In the genomic region with DNA sequence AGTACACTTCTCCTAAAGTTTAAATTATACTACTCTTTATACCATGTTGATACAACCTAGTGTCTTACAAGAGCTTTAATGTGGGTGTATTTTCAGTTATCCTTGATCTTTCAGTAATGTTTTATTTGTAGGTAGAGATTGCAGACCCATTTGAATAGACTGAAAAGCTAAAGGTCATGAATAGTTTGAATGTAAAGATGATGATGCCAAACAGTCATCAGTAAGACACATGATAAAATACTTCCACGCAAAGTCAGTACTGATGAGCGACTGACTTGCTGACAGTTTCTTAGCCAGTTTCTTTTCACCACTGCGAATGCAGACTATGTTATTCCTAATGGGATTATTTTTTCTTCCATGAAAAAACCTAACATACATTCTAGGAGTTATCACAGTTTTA, we compare ENCODE assay signal across 16 cellular contexts.
"Had no signal": no experiment of that assay in that cellular context is flagged by ENCODE, and none has a peak within 500 bp of the region (broad histone marks: within the 10 kb centered on the region; RNA-seq: fewer than 3 reads in every experiment).

No MANE protein-coding gene starts in this region.

- H3K27ac Mint-ChIP-seq: activated CD4-positive, alpha-beta memory T cell treated with anti-CD3 and anti-CD28 coated beads, Interleukin-2, amount 10 ng/mL, durations not matched to agents 7 days and 5 days; activated naive CD4-positive, alpha-beta T cell treated with anti-CD3 and anti-CD28 coated beads, Interleukin-2, amount 10 ng/mL, durations not matched to agents 7 days and 5 days; activated T-helper 17 cell treated with anti-CD3 and anti-CD28 coated beads, Interleukin-2, amount 50 U/mL, for 72 hours; type B pancreatic cell had no signal

- H3K9me3 ChIP-seq: body of pancreas, right lobe of liver had no signal

- H3K4me3 Mint-ChIP-seq: activated CD4-positive, alpha-beta memory T cell treated with anti-CD3 and anti-CD28 coated beads, Interleukin-2, amount 10 ng/mL, durations not matched to agents 7 days and 5 days; activated naive CD4-positive, alpha-beta T cell treated with anti-CD3 and anti-CD28 coated beads, Interleukin-2, amount 10 ng/mL, durations not matched to agents 7 days and 5 days; activated T-helper 17 cell treated with anti-CD3 and anti-CD28 coated beads, Interleukin-2, amount 50 U/mL, for 72 hours; neural crest cell; stimulated activated naive CD8-positive, alpha-beta T cell treated with anti-CD3 and anti-CD28 coated beads, Interleukin-15, amount 100 ng/mL, for 72 hours; type B pancreatic cell had no signal

- H3K27ac ChIP-seq: body of pancreas, epithelial cell of prostate, right lobe of liver had no signal

- H3K4me1 ChIP-seq: right lobe of liver had no signal

- DNase-seq: activated CD4-positive, alpha-beta memory T cell treated with anti-CD3 and anti-CD28 coated beads, Interleukin-2, amount 10 ng/mL, durations not matched to agents 7 days and 5 days; activated CD4-positive, CD25-positive, alpha-beta regulatory T cell treated with anti-CD3 and anti-CD28 coated beads, Interleukin-2, amount 50 U/mL, for 72 hours; activated CD8-positive, alpha-beta memory T cell treated with anti-CD3 and anti-CD28 coated beads, Interleukin-2, amount 50 U/mL, for 4 hours; activated naive CD4-positive, alpha-beta T cell treated with anti-CD3 and anti-CD28 coated beads, Interleukin-2, amount 10 ng/mL, durations not matched to agents 7 days and 5 days; body of pancreas; central memory CD4-positive, alpha-beta T cell; cortex of kidney; effector memory CD4-positive, alpha-beta T cell; head of caudate nucleus; right lobe of liver; stimulated activated naive CD8-positive, alpha-beta T cell treated with anti-CD3 and anti-CD28 coated beads, Interleukin-15, amount 100 ng/mL, for 72 hours had no signal

- H3K4me3 ChIP-seq: body of pancreas, right lobe of liver, smooth muscle cell had no signal

- H3K9me3 Mint-ChIP-seq: activated CD4-positive, alpha-beta memory T cell treated with anti-CD3 and anti-CD28 coated beads, Interleukin-2, amount 10 ng/mL, durations not matched to agents 7 days and 5 days; activated naive CD4-positive, alpha-beta T cell treated with anti-CD3 and anti-CD28 coated beads, Interleukin-2, amount 10 ng/mL, durations not matched to agents 7 days and 5 days; activated T-helper 17 cell treated with anti-CD3 and anti-CD28 coated beads, Interleukin-2, amount 50 U/mL, for 72 hours; neural crest cell; stimulated activated naive CD8-positive, alpha-beta T cell treated with anti-CD3 and anti-CD28 coated beads, Interleukin-15, amount 100 ng/mL, for 72 hours; type B pancreatic cell had no signal

- ATAC-seq: activated T-helper 17 cell treated with anti-CD3 and anti-CD28 coated beads, Interleukin-2, amount 50 U/mL, for 72 hours; body of pancreas; right lobe of liver; stimulated activated naive CD8-positive, alpha-beta T cell treated with anti-CD3 and anti-CD28 coated beads, Interleukin-15, amount 100 ng/mL, for 72 hours had no signal

- H3K27me3 ChIP-seq: body of pancreas, right lobe of liver had no signal

- H3K27me3 Mint-ChIP-seq: activated CD4-positive, alpha-beta memory T cell treated with anti-CD3 and anti-CD28 coated beads, Interleukin-2, amount 10 ng/mL, durations not matched to agents 7 days and 5 days; activated naive CD4-positive, alpha-beta T cell treated with anti-CD3 and anti-CD28 coated beads, Interleukin-2, amount 10 ng/mL, durations not matched to agents 7 days and 5 days; activated T-helper 17 cell treated with anti-CD3 and anti-CD28 coated beads, Interleukin-2, amount 50 U/mL, for 72 hours; stimulated activated naive CD8-positive, alpha-beta T cell treated with anti-CD3 and anti-CD28 coated beads, Interleukin-15, amount 100 ng/mL, for 72 hours; type B pancreatic cell had no signal

- H3K4me2 ChIP-seq: smooth muscle cell had no signal
